In genomic region chr22:22902247-22902962, GRCh38 we compare ENCODE assay signal across 1 cellular context.
TF ChIP-seq lines count a peak whose summit lies in the region.

No MANE protein-coding gene starts in this region.

TF ChIP-seq in GM12878, 131 proteins besides CTCF, POLR2A, EP300 and RAD21 (continued from another document):
- TF ChIP-seq CEBPZ (IDR thresholded peaks at IDR 0.05; ENCODE audit: low read depth, low read length) (no peak), ZNF687 (IDR thresholded peaks at IDR 0.05) (peak; percentile 60), ZNF207 (IDR thresholded peaks at IDR 0.05; ENCODE audit: borderline replicate concordance) (no peak), NR2C1 (IDR thresholded peaks at IDR 0.05) (peak; percentile 6; the same call in 1 of the 2 replicates), BACH1 (IDR thresholded peaks at IDR 0.05; ENCODE audit: borderline replicate concordance) (peak; percentile 8; the same call in 1 of the 2 replicates), ATF7 (IDR thresholded peaks at IDR 0.05; ENCODE audit: low read depth) (no peak), ZBTB11 (CRISPR knock-in tag; IDR thresholded peaks at IDR 0.05) (peak; percentile 24; the same call in 1 of the 2 replicates), NFYA (IDR thresholded peaks at IDR 0.05; ENCODE audit: borderline replicate concordance, low read depth, low read length) (no peak), YBX1 (IDR thresholded peaks at IDR 0.05) (no peak), SP1 (IDR thresholded peaks at IDR 0.05; ENCODE audit: low read depth, low read length) (peak; percentile 22), IKZF2 (IDR thresholded peaks at IDR 0.05) (no peak), ATF2 (IDR thresholded peaks at IDR 0.05; ENCODE audit: low read length) (no peak; the same call in 1 of the 2 replicates), BHLHE40 (IDR thresholded peaks at IDR 0.05; ENCODE audit: borderline replicate concordance in 1 of 2, low read depth in 2 of 2, low read length in 1 of 2) (no peak), LARP7 (IDR thresholded peaks at IDR 0.05) (no peak), BRCA1 (IDR thresholded peaks at IDR 0.05; ENCODE audit: low read depth, low read length) (no peak), POLR2AphosphoS2 (IDR thresholded peaks at IDR 0.05; ENCODE audit: low read depth, low read length) (peak; percentile 28; the same call in 1 of the 2 replicates), YY1 (IDR thresholded peaks at IDR 0.05; ENCODE audit: low read depth, low read length) (peak; percentile 61)
- TF ChIP-seq, protein P1, sequence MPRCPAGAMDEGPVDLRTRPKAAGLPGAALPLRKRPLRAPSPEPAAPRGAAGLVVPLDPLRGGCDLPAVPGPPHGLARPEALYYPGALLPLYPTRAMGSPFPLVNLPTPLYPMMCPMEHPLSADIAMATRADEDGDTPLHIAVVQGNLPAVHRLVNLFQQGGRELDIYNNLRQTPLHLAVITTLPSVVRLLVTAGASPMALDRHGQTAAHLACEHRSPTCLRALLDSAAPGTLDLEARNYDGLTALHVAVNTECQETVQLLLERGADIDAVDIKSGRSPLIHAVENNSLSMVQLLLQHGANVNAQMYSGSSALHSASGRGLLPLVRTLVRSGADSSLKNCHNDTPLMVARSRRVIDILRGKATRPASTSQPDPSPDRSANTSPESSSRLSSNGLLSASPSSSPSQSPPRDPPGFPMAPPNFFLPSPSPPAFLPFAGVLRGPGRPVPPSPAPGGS (IDR thresholded peaks at IDR 0.05; ENCODE audit: borderline replicate concordance, insufficient read depth, low read depth, low read length, poor library complexity, severe bottlenecking) = peak; percentile 65
- TF ChIP-seq, protein P2, sequence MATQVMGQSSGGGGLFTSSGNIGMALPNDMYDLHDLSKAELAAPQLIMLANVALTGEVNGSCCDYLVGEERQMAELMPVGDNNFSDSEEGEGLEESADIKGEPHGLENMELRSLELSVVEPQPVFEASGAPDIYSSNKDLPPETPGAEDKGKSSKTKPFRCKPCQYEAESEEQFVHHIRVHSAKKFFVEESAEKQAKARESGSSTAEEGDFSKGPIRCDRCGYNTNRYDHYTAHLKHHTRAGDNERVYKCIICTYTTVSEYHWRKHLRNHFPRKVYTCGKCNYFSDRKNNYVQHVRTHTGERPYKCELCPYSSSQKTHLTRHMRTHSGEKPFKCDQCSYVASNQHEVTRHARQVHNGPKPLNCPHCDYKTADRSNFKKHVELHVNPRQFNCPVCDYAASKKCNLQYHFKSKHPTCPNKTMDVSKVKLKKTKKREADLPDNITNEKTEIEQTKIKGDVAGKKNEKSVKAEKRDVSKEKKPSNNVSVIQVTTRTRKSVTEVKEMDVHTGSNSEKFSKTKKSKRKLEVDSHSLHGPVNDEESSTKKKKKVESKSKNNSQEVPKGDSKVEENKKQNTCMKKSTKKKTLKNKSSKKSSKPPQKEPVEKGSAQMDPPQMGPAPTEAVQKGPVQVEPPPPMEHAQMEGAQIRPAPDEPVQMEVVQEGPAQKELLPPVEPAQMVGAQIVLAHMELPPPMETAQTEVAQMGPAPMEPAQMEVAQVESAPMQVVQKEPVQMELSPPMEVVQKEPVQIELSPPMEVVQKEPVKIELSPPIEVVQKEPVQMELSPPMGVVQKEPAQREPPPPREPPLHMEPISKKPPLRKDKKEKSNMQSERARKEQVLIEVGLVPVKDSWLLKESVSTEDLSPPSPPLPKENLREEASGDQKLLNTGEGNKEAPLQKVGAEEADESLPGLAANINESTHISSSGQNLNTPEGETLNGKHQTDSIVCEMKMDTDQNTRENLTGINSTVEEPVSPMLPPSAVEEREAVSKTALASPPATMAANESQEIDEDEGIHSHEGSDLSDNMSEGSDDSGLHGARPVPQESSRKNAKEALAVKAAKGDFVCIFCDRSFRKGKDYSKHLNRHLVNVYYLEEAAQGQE (IDR thresholded peaks at IDR 0.05; ENCODE audit: low read depth, low read length) = no peak
